Comparison of ENCODE assay signal across 8 cellular contexts in genomic region chrX:154546354-154547244, GRCh38. TPM values are rescaled to one million over a fixed set of nuclear protein-coding genes. Genes with fewer than 3 reads are reported as not detected.
DNase-seq lines count a peak whose midpoint lies in the region; ATAC-seq, FAIRE-seq and TF ChIP-seq lines count a peak whose summit lies in the region.

Gene G6PD, minus strand, starts transcription at chrX:154546846. Its CDS starts 691 bp downstream, at chrX:154546155.

- no TSS peak for BruUV-seq in GM12878 (replicated peaks; lab: Mats Ljungman, UMichigan)

- ATAC-seq in GM18498 (IDR thresholded peaks at IDR 0.05; ENCODE audit: unreplicated experiment): peak; percentile 55
- peak; percentile 51 for ATAC-seq in HG02588 (IDR thresholded peaks at IDR 0.05; ENCODE audit: unreplicated experiment)
- peak; percentile 72 for ATAC-seq in GM12878

- H3K27me3 ChIP-seq in GM12878 (replicated peaks in 1 of 2; ENCODE audit: control insufficient read depth in 2 of 2, insufficient read depth in 2 of 2, low read length in 1 of 2) (no peaks in the 10 kb centered on the region), spleen (replicated peaks in 1 of 7) (no peaks in the 10 kb centered on the region)

- H3K9ac ChIP-seq in GM12878 (ENCODE audit: control insufficient read depth, insufficient read depth, low read length): peak within 1 kb of the TSS; percentile 70

- H3K79me2 ChIP-seq in GM12878 (ENCODE audit: control insufficient read depth, insufficient read depth, low read length): peaks cover 29% of the 10 kb centered on the region

- TF ChIP-seq CTCF in GM12878 (IDR thresholded peaks at IDR 0.05 in 2 of 3, conservative IDR thresholded peaks at IDR 0.05 in 1 of 3; ENCODE audit: control insufficient read depth in 2 of 3, extremely low read depth in 1 of 3, insufficient read depth in 1 of 3, low read depth in 3 of 3, low read length in 3 of 3) (no peak), spleen (IDR thresholded peaks at IDR 0.05 in 8 of 11, conservative IDR thresholded peaks at IDR 0.05 in 3 of 11) (no peak)

- peak within 1 kb of the TSS; percentile 86 for H3K4me2 ChIP-seq in GM12878 (ENCODE audit: control insufficient read depth, insufficient read depth)

- H3K9me3 ChIP-seq in GM12878 (replicated peaks; ENCODE audit: control insufficient read depth, insufficient read depth, low read length) (no peaks in the 10 kb centered on the region), iPS-18c (ENCODE audit: control insufficient read depth, insufficient read depth, low read length) (peaks cover 11% of the 10 kb centered on the region), spleen (no peaks in the 10 kb centered on the region)

- H3K36me3 ChIP-seq in GM12878 (ENCODE audit: control insufficient read depth in 2 of 2, insufficient read depth in 2 of 2, low read length in 1 of 2) (no peaks in the 10 kb centered on the region), spleen (peaks cover 0 to 22% (median 0%) of the 10 kb centered on the region in 6 donors)

- TF ChIP-seq EP300 in GM12878 (IDR thresholded peaks at IDR 0.05; ENCODE audit: borderline replicate concordance in 1 of 2, control insufficient read depth in 1 of 2, low read depth in 2 of 2, low read length in 2 of 2): no peak

- H3K4me3 ChIP-seq in GM12878: peak within 1 kb of the TSS; percentile 72
- peak within 1 kb of the TSS; percentile 75 for H3K4me3 ChIP-seq in iPS-18c (ENCODE audit: insufficient read depth, low read depth, low read length)
- H3K4me3 ChIP-seq in spleen: peak within 1 kb of the TSS; percentile 53 to 81 (median 66)

- DNase-seq in NCI-H1092 treated with DMSO at 0.1 percent for 48 hours (lab: John Stamatoyannopoulos, UW) (peak; percentile 83), T-helper 9 cell (peak; percentile 74), GM12878 (ENCODE audit: low read depth, low spot score) (no peak), spleen (peak; percentile 96), HCEC 1CT (no peak)

- no peaks in the 10 kb centered on the region for H4K20me1 ChIP-seq in GM12878 (ENCODE audit: control insufficient read depth, insufficient read depth)

- TF ChIP-seq RAD21 in GM12878 (IDR thresholded peaks at IDR 0.05; ENCODE audit: insufficient read depth, low read depth, low read length): no peak

- RAD21 ChIA-PET in GM12878 (lab: Charles Lee; ENCODE audit: unreplicated experiment): interaction anchor here (0.6 kb wide), 1 partner anchor 10 kb away, joined by 4 read pairs; no protein-coding TSS in a partner anchor

- peaks cover 14% of the 10 kb centered on the region for H3K4me1 ChIP-seq in GM12878 (ENCODE audit: control insufficient read depth, insufficient read depth, low read length)
- peaks cover 13 to 80% (median 61%) of the 10 kb centered on the region in 6 donors for H3K4me1 ChIP-seq in spleen

- TF ChIP-seq POLR2A in GM12878 (IDR thresholded peaks at IDR 0.05; ENCODE audit: low read depth, low read length) (peak; percentile 74), spleen (IDR thresholded peaks at IDR 0.05) (peak in 1 of 3 donors; percentile 9)

- intact Hi-C loops in GM12878 (cut with micrococcal nuclease; ENCODE audit: unreplicated experiment) (no loop called here), spleen (cut with DNase I; ENCODE audit: low total_unique reads) (no loop called here)

- POLR2A ChIA-PET in GM12878 (lab: Charles Lee): interaction anchor here (0.6 kb wide), 1 partner anchor 485 kb away, joined by 3 read pairs; no protein-coding TSS in a partner anchor

- H3K27ac ChIP-seq in GM12878 (ENCODE audit: control insufficient read depth, insufficient read depth) (peak within 1 kb of the TSS; percentile 65), spleen (peak within 1 kb of the TSS; percentile 82 to 97 (median 92))

- FAIRE-seq in GM12878 (lab: Jason Lieb, UNC): no peak

- SMC1A ChIA-PET in GM12878 (lab: Charles Lee; ENCODE audit: uncharacterized antibody, unreplicated experiment): no interaction called here

- WGBS in GM12878 (ENCODE audit: insufficient coverage, insufficient replicate concordance, low lambda C conversion rate, missing lambda C conversion rate): 42% methylated on average over 57 of the region's 92 CpGs
- 1 to 67% (median 4%) methylated on average over 12 to 92 of the region's 92 CpGs for WGBS in spleen, 5 donors

- H2AFZ ChIP-seq in GM12878 (ENCODE audit: control insufficient read depth, low read depth, low read length): peak within 1 kb of the TSS; percentile 80

- CTCF ChIA-PET in GM12878 (lab: Yijun Ruan, JAX): no interaction called here

- in situ Hi-C loops in GM12878 (cut with MboI): loop anchor here (10.0 to 25.0 kb wide), 2 partner anchors 288 to 409 kb away; partner anchors contain the start of genes OPN1LW and SMIM9

TF ChIP-seq in GM12878, 131 proteins besides CTCF, POLR2A, EP300 and RAD21 (continues in another document):
- TF ChIP-seq HDGF (IDR thresholded peaks at IDR 0.05) (no peak), MTA2 (IDR thresholded peaks at IDR 0.05; ENCODE audit: low read depth) (no peak), CREM (IDR thresholded peaks at IDR 0.05; ENCODE audit: low read depth) (no peak), ESRRA (IDR thresholded peaks at IDR 0.05; ENCODE audit: low read length) (no peak), ZNF274 (IDR thresholded peaks at IDR 0.05; ENCODE audit: insufficient read depth, insufficient read length) (no peak), SUPT20H (IDR thresholded peaks at IDR 0.05; ENCODE audit: borderline replicate concordance, control insufficient read depth, low read depth, low read length) (no peak), GATAD2B (conservative IDR thresholded peaks at IDR 0.05; ENCODE audit: low read depth) (no peak), SP1 (IDR thresholded peaks at IDR 0.05; ENCODE audit: low read depth, low read length) (peak; percentile 23), NFIC (IDR thresholded peaks at IDR 0.05; ENCODE audit: low read depth, low read length) (no peak)
- TF ChIP-seq, protein P1, sequence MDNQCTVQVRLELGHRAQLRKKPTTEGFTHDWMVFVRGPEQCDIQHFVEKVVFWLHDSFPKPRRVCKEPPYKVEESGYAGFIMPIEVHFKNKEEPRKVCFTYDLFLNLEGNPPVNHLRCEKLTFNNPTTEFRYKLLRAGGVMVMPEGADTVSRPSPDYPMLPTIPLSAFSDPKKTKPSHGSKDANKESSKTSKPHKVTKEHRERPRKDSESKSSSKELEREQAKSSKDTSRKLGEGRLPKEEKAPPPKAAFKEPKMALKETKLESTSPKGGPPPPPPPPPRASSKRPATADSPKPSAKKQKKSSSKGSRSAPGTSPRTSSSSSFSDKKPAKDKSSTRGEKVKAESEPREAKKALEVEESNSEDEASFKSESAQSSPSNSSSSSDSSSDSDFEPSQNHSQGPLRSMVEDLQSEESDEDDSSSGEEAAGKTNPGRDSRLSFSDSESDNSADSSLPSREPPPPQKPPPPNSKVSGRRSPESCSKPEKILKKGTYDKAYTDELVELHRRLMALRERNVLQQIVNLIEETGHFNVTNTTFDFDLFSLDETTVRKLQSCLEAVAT (IDR thresholded peaks at IDR 0.05): no peak
- TF ChIP-seq, protein P2, sequence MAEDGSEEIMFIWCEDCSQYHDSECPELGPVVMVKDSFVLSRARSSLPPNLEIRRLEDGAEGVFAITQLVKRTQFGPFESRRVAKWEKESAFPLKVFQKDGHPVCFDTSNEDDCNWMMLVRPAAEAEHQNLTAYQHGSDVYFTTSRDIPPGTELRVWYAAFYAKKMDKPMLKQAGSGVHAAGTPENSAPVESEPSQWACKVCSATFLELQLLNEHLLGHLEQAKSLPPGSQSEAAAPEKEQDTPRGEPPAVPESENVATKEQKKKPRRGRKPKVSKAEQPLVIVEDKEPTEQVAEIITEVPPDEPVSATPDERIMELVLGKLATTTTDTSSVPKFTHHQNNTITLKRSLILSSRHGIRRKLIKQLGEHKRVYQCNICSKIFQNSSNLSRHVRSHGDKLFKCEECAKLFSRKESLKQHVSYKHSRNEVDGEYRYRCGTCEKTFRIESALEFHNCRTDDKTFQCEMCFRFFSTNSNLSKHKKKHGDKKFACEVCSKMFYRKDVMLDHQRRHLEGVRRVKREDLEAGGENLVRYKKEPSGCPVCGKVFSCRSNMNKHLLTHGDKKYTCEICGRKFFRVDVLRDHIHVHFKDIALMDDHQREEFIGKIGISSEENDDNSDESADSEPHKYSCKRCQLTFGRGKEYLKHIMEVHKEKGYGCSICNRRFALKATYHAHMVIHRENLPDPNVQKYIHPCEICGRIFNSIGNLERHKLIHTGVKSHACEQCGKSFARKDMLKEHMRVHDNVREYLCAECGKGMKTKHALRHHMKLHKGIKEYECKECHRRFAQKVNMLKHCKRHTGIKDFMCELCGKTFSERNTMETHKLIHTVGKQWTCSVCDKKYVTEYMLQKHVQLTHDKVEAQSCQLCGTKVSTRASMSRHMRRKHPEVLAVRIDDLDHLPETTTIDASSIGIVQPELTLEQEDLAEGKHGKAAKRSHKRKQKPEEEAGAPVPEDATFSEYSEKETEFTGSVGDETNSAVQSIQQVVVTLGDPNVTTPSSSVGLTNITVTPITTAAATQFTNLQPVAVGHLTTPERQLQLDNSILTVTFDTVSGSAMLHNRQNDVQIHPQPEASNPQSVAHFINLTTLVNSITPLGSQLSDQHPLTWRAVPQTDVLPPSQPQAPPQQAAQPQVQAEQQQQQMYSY (CRISPR knock-in tag; IDR thresholded peaks at IDR 0.05): no peak
- TF ChIP-seq, protein P3, sequence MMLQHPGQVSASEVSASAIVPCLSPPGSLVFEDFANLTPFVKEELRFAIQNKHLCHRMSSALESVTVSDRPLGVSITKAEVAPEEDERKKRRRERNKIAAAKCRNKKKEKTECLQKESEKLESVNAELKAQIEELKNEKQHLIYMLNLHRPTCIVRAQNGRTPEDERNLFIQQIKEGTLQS (IDR thresholded peaks at IDR 0.05; ENCODE audit: borderline replicate concordance, extremely low read depth, low read depth, low read length): no peak

RNA-seq across cellular contexts. Expression of gene G6PD, which starts in this region (rescaled TPM):
- total RNA-seq in GM12878 (2013; cell fraction: nucleolus; rRNA removed): 22.3 and 26.2 TPM in 2 replicates
- total RNA-seq in GM12878 (2014; rRNA removed) (26.9 and 35.5 TPM in 2 replicates), GM12878 (2014; rRNA removed; fragmentation: Illumina TruSeq; extraction: Trizol) (17.2 and 19.5 TPM in 2 replicates), GM12878 (2021) (62.5 and 63.4 TPM in 2 replicates), spleen (10 to 100 TPM; 57.0 to 93.1 (median 70.3) TPM)
- 13.1 TPM for polyA plus RNA-seq in GM12878 (2011; ENCODE audit: low read depth)
- polyA plus RNA-seq in GM12878 (2011; rRNA removed) (4.5 and 11.5 TPM in 2 replicates), GM12878 (2014; fragmentation: Illumina TruSeq; extraction: Trizol) (22.3 and 48.4 TPM in 2 replicates), GM12878 (2014; fragmentation: Nextera tagmentation; extraction: Ambion mirVana) (1 to 10 TPM; 1.6 to 3.8 TPM), GM12878 (2014; rRNA removed) (38.8 and 47.3 TPM in 2 replicates), GM12878 (2016; fragmentation: Nextera tagmentation; extraction: Ambion mirVana) (10 to 100 TPM; 26.2 to 30.7 TPM), spleen (10 to 100 TPM; 15.5 to 34.2 (median 15.7) TPM)
- 17.2 and 18.2 TPM in 2 replicates for polyA plus RNA-seq in GM12878 (2011; cell fraction: cytosol; rRNA removed)
- polyA plus RNA-seq in GM12878 (2011; cell fraction: nucleus; rRNA removed): 79.1 and 100 TPM in 2 replicates
- 28.0 and 30.0 TPM in 2 replicates for polyA plus RNA-seq in GM12878 (2012)
- 13.8 and 25.2 TPM in 2 replicates for polyA minus RNA-seq in GM12878 (2011; rRNA and poly(A)+ RNA removed)
- polyA minus RNA-seq in GM12878 (2011; cell fraction: cytosol; rRNA and poly(A)+ RNA removed): 14.3 and 17.6 TPM in 2 replicates
- 22.8 and 50.5 TPM in 2 replicates for polyA minus RNA-seq in GM12878 (2011; cell fraction: nucleus; rRNA and poly(A)+ RNA removed)

Comparison
In these comparisons a context has a peak if more than half of its experiments do, and no peak if none do; other contexts are left out.
1. DNase-seq: peak in NCI-H1092 treated with DMSO at 0.1 percent for 48 hours (single experiment), T-helper 9 cell (single experiment) and spleen (single experiment); none in GM12878 (single experiment) and HCEC 1CT (single experiment).
2. Peak in every context shown above with its lines, with median percentiles within 50 percentile points of each other: ATAC-seq and H3K4me3 ChIP-seq.